Comparison of ENCODE assay signal across 1 cellular context in the genomic region with DNA sequence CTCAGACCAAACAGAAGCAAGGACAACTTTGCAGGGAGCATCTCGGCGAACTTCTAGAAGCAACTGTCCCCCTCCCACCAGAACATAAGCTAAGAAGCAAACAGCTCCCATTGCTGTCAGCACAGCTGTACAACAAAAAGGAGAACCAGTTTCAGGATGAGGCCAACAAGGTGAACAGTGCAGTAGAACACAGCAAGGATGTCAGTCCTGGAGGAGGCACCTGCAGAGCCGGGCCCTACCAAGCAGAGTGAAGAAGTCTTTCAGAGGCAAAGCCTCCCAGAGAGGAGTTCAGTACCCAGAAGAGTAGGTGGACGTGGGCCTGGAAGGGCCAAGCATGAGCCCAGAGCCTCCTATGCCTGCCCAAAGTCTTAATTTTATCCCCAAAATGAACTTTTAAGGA.
TF ChIP-seq lines count a peak whose summit lies in the region.

No MANE protein-coding gene starts in this region.

TF ChIP-seq in SK-N-SH treated with all-trans-retinoic acid at 6 μM for 48 hours, 23 proteins besides CTCF, POLR2A, EP300 and RAD21 (continued from another document):
- TF ChIP-seq, protein P1, sequence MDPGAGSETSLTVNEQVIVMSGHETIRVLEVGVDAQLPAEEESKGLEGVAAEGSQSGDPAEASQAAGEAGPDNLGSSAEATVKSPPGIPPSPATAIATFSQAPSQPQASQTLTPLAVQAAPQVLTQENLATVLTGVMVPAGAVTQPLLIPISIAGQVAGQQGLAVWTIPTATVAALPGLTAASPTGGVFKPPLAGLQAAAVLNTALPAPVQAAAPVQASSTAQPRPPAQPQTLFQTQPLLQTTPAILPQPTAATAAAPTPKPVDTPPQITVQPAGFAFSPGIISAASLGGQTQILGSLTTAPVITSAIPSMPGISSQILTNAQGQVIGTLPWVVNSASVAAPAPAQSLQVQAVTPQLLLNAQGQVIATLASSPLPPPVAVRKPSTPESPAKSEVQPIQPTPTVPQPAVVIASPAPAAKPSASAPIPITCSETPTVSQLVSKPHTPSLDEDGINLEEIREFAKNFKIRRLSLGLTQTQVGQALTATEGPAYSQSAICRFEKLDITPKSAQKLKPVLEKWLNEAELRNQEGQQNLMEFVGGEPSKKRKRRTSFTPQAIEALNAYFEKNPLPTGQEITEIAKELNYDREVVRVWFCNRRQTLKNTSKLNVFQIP (CRISPR knock-in tag; IDR thresholded peaks at IDR 0.05; ENCODE audit: borderline replicate concordance, low read depth) = no peak
- TF ChIP-seq ARNTL (CRISPR knock-in tag; IDR thresholded peaks at IDR 0.05; ENCODE audit: borderline replicate concordance, low read depth) (no peak), TCF4 (CRISPR knock-in tag; IDR thresholded peaks at IDR 0.05; ENCODE audit: borderline replicate concordance) (no peak)
